8 cellular contexts compared by ENCODE assay signal in the genomic region with DNA sequence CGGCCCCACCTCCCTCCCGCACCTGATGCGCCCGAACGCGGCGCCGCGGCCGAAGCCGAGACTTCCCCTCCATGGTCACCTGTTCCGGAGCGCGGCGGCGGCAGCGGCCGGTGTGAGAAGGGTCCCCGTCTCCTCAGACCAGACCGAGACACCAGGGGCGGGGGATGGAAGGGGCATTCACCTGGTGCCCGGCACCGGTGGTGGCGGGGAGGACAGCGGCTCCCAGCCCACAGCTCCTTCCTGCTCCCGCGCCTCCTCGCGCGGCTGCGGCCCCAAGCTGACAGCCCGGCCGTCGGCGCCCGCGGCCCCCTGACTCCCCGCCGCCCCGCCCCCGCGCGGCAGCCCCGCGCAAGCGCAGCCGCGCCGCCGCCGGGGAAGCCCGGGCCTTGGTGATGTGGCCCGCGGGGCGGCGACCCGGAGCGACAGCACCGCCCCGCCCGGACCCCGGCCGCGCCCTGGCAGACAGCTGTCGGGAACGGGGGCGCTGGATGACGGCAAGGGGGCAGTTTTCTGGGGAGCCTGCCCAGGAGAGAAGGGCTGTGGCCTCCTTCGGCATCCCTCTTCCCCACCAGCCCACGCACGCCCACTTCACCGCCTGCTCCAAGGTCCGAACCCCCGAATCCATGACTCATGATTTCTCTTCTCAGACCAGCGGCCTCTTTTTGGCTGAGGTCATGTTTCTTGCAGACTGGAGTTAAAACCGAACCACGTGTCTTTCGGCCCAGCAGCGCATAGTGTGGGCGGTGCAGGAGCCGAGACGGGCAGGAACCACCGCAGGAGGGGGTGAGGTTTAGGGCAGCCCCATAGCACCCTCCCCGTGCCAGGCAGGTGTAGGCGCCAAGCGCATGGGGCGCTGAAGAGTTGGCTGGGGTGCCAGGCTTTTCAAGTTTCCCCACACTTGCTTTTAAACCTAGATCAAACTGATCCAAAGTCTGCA. TPM values are rescaled to one million over a fixed set of nuclear protein-coding genes. Genes with fewer than 3 reads are reported as not detected.
A peak's percentile ranks its signal among the peaks of the same experiment; 100 is the strongest.
DNase-seq lines count a peak whose midpoint lies in the region; ATAC-seq and TF ChIP-seq lines count a peak whose summit lies in the region.

A gene with protein sequence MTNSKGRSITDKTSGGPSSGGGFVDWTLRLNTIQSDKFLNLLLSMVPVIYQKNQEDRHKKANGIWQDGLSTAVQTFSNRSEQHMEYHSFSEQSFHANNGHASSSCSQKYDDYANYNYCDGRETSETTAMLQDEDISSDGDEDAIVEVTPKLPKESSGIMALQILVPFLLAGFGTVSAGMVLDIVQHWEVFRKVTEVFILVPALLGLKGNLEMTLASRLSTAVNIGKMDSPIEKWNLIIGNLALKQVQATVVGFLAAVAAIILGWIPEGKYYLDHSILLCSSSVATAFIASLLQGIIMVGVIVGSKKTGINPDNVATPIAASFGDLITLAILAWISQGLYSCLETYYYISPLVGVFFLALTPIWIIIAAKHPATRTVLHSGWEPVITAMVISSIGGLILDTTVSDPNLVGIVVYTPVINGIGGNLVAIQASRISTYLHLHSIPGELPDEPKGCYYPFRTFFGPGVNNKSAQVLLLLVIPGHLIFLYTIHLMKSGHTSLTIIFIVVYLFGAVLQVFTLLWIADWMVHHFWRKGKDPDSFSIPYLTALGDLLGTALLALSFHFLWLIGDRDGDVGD (minus strand): TSS at position 282 of the 937 bp plus-strand sequence. CDS start 29,763 bp downstream, outside the sequence.

- peak; percentile 83 for DNase-seq in HCT116 (ENCODE audit: low read depth, low spot score)
- peak; percentile 96 for DNase-seq in MM.1S
- peak; percentile 81 to 91 (median 88) for DNase-seq in right cardiac atrium
- peak; percentile 68 for DNase-seq in putamen (ENCODE audit: low spot score)
- peak; percentile 81 to 88 for DNase-seq in uterus

- H3K27me3 ChIP-seq in HCT116 (ENCODE audit: insufficient read depth, low read length) (no peaks in the 10 kb centered on the region), MM.1S (replicated peaks; ENCODE audit: insufficient read depth, low read length) (no peaks in the 10 kb centered on the region), right cardiac atrium (ENCODE audit: control insufficient read depth, insufficient read depth) (no peaks in the 10 kb centered on the region), uterus (no peaks in the 10 kb centered on the region)

- peaks cover 25 to 41% of the 10 kb centered on the region in 2 experiments for H3K4me1 ChIP-seq in HCT116 (ENCODE audit: control insufficient read depth in 1 of 2, insufficient read depth in 2 of 2, low read length in 2 of 2)
- peaks cover 22% of the 10 kb centered on the region for H3K4me1 ChIP-seq in MM.1S (ENCODE audit: low read length)
- H3K4me1 ChIP-seq in right cardiac atrium (ENCODE audit: control insufficient read depth, insufficient read depth, low read length), result peaks cover 4% of the 10 kb centered on the region
- peaks cover 0 to 3% of the 10 kb centered on the region in 2 donors for H3K4me1 ChIP-seq in uterus

- TF ChIP-seq CTCF in GM12872 (IDR thresholded peaks at IDR 0.05; ENCODE audit: insufficient read depth, low read depth, low read length) (peak; percentile 61), HCT116 (IDR thresholded peaks at IDR 0.05 in 2 of 3, conservative IDR thresholded peaks at IDR 0.05 in 1 of 3; ENCODE audit: borderline replicate concordance in 1 of 3, insufficient read depth in 1 of 3, low read depth in 2 of 3, low read length in 2 of 3) (peak in 2 of 3 experiments; percentile 22 to 37; a peak in 1 of 6 replicates), MM.1S (IDR thresholded peaks at IDR 0.05; ENCODE audit: low read length) (peak; percentile 71), uterus (IDR thresholded peaks at IDR 0.05) (peak in 3 of 4 experiments; percentile 23 to 62 (median 43))

- H3K36me3 ChIP-seq in HCT116 (ENCODE audit: control insufficient read depth in 1 of 2, insufficient read depth in 2 of 2, low read length in 2 of 2) (no peaks in the 10 kb centered on the region), MM.1S (replicated peaks; ENCODE audit: insufficient read depth, low read length) (no peaks in the 10 kb centered on the region), uterus (no peaks in the 10 kb centered on the region)

- TSS peak; percentile 67 for BruUV-seq in HCT116 (replicated peaks; lab: Mats Ljungman, UMichigan)

- RAD21 ChIA-PET in HCT116 (lab: Charles Lee; ENCODE audit: low non-redundant PET in 1 of 2, low total read pairs in 2 of 2, uncharacterized antibody in 2 of 2, unreplicated experiment in 2 of 2), result interaction anchor here in 1 of 2 experiments (1.2 kb wide), 1 partner anchor 577 kb away, joined by 3 read pairs; no protein-coding TSS in a partner anchor

- H3F3A ChIP-seq in MM.1S (ENCODE audit: insufficient read depth, low read length), result peaks cover 17% of the 10 kb centered on the region

- WGBS in right cardiac atrium, result under 1% methylated on average over 87 of the region's 87 CpGs

- POLR2A ChIA-PET in HCT116 (lab: Charles Lee), result interaction anchor here (1.3 kb wide), 1 partner anchor 9 kb away, joined by 4 read pairs; no protein-coding TSS in a partner anchor

- H3K27ac ChIP-seq in HCT116 (ENCODE audit: low read depth, low read length) (peak within 1 kb of the TSS; percentile 79), MM.1S (ENCODE audit: low read length) (peak within 1 kb of the TSS; percentile 93), angular gyrus (ENCODE audit: low read depth, low read length) (peak within 1 kb of the TSS; percentile 46), right cardiac atrium (ENCODE audit: low read length) (peak within 1 kb of the TSS; percentile 5), uterus (peak within 1 kb of the TSS; percentile 80 to 94)

- ATAC-seq in HCT116 (peak; percentile 87), right cardiac atrium (peak; percentile 92 to 93)

- H3K9me3 ChIP-seq in HCT116 (ENCODE audit: control insufficient read depth in 1 of 2, insufficient read depth in 1 of 2, low read depth in 1 of 2, low read length in 2 of 2) (no peaks in the 10 kb centered on the region), MM.1S (replicated peaks; ENCODE audit: insufficient read depth, low read length) (no peaks in the 10 kb centered on the region), right cardiac atrium (ENCODE audit: control insufficient read depth, low read length) (no peaks in the 10 kb centered on the region), uterus (no peaks in the 10 kb centered on the region)

- CTCF ChIA-PET in HCT116 (lab: Charles Lee), result interaction anchor here (1.0 to 1.3 kb wide), 2 partner anchors 15 to 24 kb away, joined by 3 read pairs; no protein-coding TSS in a partner anchor

- H3K4me2 ChIP-seq in HCT116 (ENCODE audit: low read length), result peak within 1 kb of the TSS; percentile 93
- peak within 1 kb of the TSS; percentile 93 for H3K4me2 ChIP-seq in MM.1S (ENCODE audit: low read depth, low read length)

- TF ChIP-seq RAD21 in HCT116 (IDR thresholded peaks at IDR 0.05; ENCODE audit: low read depth), result 0 out of 2 replicates have a peak, but pooled peaks have one; percentile 19

- H3K9me2 ChIP-seq in HCT116 (ENCODE audit: insufficient read depth) (no peaks in the 10 kb centered on the region), MM.1S (replicated peaks; ENCODE audit: insufficient read depth, low read length) (no peaks in the 10 kb centered on the region)

- H3K4me3 ChIP-seq in HCT116 (replicated peaks in 1 of 2; ENCODE audit: low read depth in 1 of 2, low read length in 2 of 2) (peak within 1 kb of the TSS; percentile 73 to 74), MM.1S (ENCODE audit: low read length) (peak within 1 kb of the TSS; percentile 91), right cardiac atrium (ENCODE audit: low read length) (peak within 1 kb of the TSS; percentile 93), uterus (peak within 1 kb of the TSS; percentile 66 to 94)

- intact Hi-C loops in HCT116 (cut with micrococcal nuclease), result no loop called here
- intact Hi-C loops in T-helper 1 cell treated with Interleukin-12 subunit alpha and Interleukin-12 subunit beta and Interleukin-4 antibody, amounts not matched to agents 30 ng/mL and 1 ng/mL, for 36 hours (cut with micrococcal nuclease), result loop anchor here (1.0 to 5.0 kb wide), 15 partner anchors 28 to 1116 kb away; a partner anchor contains a TSS
- intact Hi-C loops in right cardiac atrium (cut with DNase I), result no loop called here
- intact Hi-C loops in uterus (cut with DNase I; ENCODE audit: low total_unique reads), result no loop called here

- no peaks in the 10 kb centered on the region for H4K20me1 ChIP-seq in HCT116 (ENCODE audit: insufficient read depth)
- no peaks in the 10 kb centered on the region for H4K20me1 ChIP-seq in MM.1S (ENCODE audit: insufficient read depth, low read length)

- H3K9ac ChIP-seq in HCT116 (ENCODE audit: low read length), result peak within 1 kb of the TSS; percentile 66
- peak within 1 kb of the TSS; percentile 91 for H3K9ac ChIP-seq in MM.1S (ENCODE audit: low read length)

- no peaks in the 10 kb centered on the region for H3K79me2 ChIP-seq in HCT116 (ENCODE audit: insufficient read depth, low read length)
- peaks cover 34% of the 10 kb centered on the region for H3K79me2 ChIP-seq in MM.1S (ENCODE audit: low read length)

- TF ChIP-seq POLR2A in HCT116 (IDR thresholded peaks at IDR 0.05; ENCODE audit: borderline replicate concordance, extremely low read depth, insufficient read depth, insufficient read length) (peak; percentile 45), uterus (IDR thresholded peaks at IDR 0.05) (peak in 1 of 2 donors; percentile 53)

- H2AFZ ChIP-seq in HCT116 (ENCODE audit: low read depth, low read length, poor library complexity, severe bottlenecking), result peak within 1 kb of the TSS; percentile 77
- H2AFZ ChIP-seq in MM.1S (ENCODE audit: low read length), result peak within 1 kb of the TSS; percentile 84

TF ChIP-seq in HCT116, 20 proteins besides CTCF, POLR2A, EP300 and RAD21 (continues in another document):
- TF ChIP-seq ZNF274 (IDR thresholded peaks at IDR 0.05; ENCODE audit: low read depth, low read length) (no peak), SIN3A (IDR thresholded peaks at IDR 0.05; ENCODE audit: low read depth) (peak; percentile 50), FOSL1 (IDR thresholded peaks at IDR 0.05; ENCODE audit: low read depth) (no peak), SP1 (IDR thresholded peaks at IDR 0.05; ENCODE audit: low read depth) (no peak; the same call in 1 of the 2 replicates), SRF (IDR thresholded peaks at IDR 0.05; ENCODE audit: low read depth) (no peak)
- TF ChIP-seq, protein P1, sequence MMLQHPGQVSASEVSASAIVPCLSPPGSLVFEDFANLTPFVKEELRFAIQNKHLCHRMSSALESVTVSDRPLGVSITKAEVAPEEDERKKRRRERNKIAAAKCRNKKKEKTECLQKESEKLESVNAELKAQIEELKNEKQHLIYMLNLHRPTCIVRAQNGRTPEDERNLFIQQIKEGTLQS (IDR thresholded peaks at IDR 0.05), result no peak

RNA-seq across cellular contexts. Expression of the gene that starts here (rescaled TPM):
- total RNA-seq in HCT116 (2021; ENCODE audit: unreplicated experiment), result 12.5 TPM
- 1.7 and 1.9 TPM in 2 replicates for polyA plus RNA-seq in HCT116 (2012)
- total RNA-seq in T-helper 1 cell treated with Interleukin-12 subunit alpha and Interleukin-12 subunit beta and Interleukin-4 antibody, amounts not matched to agents 30 ng/mL and 1 ng/mL, for 36 hours, result 20.0 and 22.3 TPM in 2 replicates
- total RNA-seq in right cardiac atrium, result 10 to 100 TPM in 2 of 4 donors, 1 to 10 TPM in 2; 7.2 to 15.7 (median 10.1) TPM
- 1.2 TPM for polyA plus RNA-seq in right cardiac atrium
- 10 to 100 TPM; 10.3 to 52.6 (median 23.9) TPM for total RNA-seq in uterus

Comparison
In these comparisons a context has a peak if more than half of its experiments do, and no peak if none do; other contexts are left out.
1. Peak in every context shown above with its lines: DNase-seq, ATAC-seq, H3K4me3 ChIP-seq and H3K27ac ChIP-seq.
2. H3K27ac ChIP-seq: peak in every context shown above with its lines; median percentile 93 in MM.1S; 87 in uterus; 79 in HCT116; 46 in angular gyrus; 5 in right cardiac atrium.